20 cellular contexts compared by ENCODE assay signal in the genomic region with DNA sequence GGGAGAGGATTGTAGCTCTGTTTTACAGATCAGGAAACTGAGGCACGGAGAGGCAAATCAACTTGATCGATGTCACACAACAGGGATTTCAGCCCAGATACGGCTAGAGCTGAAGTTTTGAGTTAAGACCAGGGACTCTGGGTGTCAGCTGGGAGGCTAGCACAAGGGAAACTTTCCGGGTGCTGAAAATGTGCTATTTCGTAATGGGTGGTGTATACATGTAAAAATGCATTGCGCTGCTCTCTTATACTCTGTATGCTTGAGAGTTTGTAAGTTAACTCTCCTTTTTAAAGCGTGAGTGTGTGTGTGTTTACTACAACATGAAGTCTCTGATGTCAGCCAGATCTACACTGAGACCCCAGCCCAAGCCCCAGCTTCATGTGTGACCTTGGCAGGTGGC.
"Had no signal": no experiment of that assay in that cellular context is flagged by ENCODE, and none has a peak within 500 bp of the region (broad histone marks: within the 10 kb centered on the region; RNA-seq: fewer than 3 reads in every experiment).

No MANE protein-coding gene starts in this region.

- H3K27ac Mint-ChIP-seq: activated CD8-positive, alpha-beta T cell treated with anti-CD3 and anti-CD28 coated beads, Interleukin-2, amount 10 ng/mL, durations not matched to agents 7 days and 5 days; activated T-helper 1 cell treated with anti-CD3 and anti-CD28 coated beads, Interleukin-12 subunit alpha, Interleukin-12 subunit beta, Interleukin-2, Interleukin-4 antibody, amounts not matched to agents 30 ng/mL and 10 ng/mL and 1 ng/mL, durations not matched to agents 14 hours and 24 hours and 36 hours; stimulated activated naive CD8-positive, alpha-beta T cell treated with anti-CD3 and anti-CD28 coated beads, Interleukin-15, Interleukin-2, amounts not matched to agents 100 ng/mL and 50 ng/mL, for 24 hours had no signal

- H3K4me3 ChIP-seq: ascending aorta, colonic mucosa, lung, tibial artery had no signal

- H3K36me3 ChIP-seq: ascending aorta, colonic mucosa, tibial artery had no signal

- H3K9me3 ChIP-seq: colonic mucosa had no signal

- H3K79me2 ChIP-seq: parathyroid adenoma had no signal

- H3K4me3 Mint-ChIP-seq: activated CD8-positive, alpha-beta T cell treated with anti-CD3 and anti-CD28 coated beads, Interleukin-2, amount 10 ng/mL, durations not matched to agents 7 days and 5 days; activated T-helper 1 cell treated with anti-CD3 and anti-CD28 coated beads, Interleukin-12 subunit alpha, Interleukin-12 subunit beta, Interleukin-2, Interleukin-4 antibody, amounts not matched to agents 30 ng/mL and 10 ng/mL and 1 ng/mL, durations not matched to agents 14 hours and 24 hours and 36 hours; naive thymus-derived CD8-positive, alpha-beta T cell; stimulated activated naive CD8-positive, alpha-beta T cell treated with anti-CD3 and anti-CD28 coated beads, Interleukin-15, Interleukin-2, amounts not matched to agents 100 ng/mL and 50 ng/mL, for 24 hours had no signal

- H2AFZ ChIP-seq: parathyroid adenoma had no signal

- H3K9me3 Mint-ChIP-seq: activated T-helper 1 cell treated with anti-CD3 and anti-CD28 coated beads, Interleukin-12 subunit alpha, Interleukin-12 subunit beta, Interleukin-2, Interleukin-4 antibody, amounts not matched to agents 30 ng/mL and 10 ng/mL and 1 ng/mL, durations not matched to agents 14 hours and 24 hours and 36 hours had no signal

- H3K36me3 Mint-ChIP-seq: naive thymus-derived CD8-positive, alpha-beta T cell had no signal

- DNase-seq: activated CD4-positive, alpha-beta T cell treated with anti-CD3 and anti-CD28 coated beads for 1 hour; activated CD4-positive, alpha-beta T cell treated with anti-CD3 and anti-CD28 coated beads, Interleukin-2, amount 50 U/mL, for 1 hour; activated CD8-positive, alpha-beta T cell treated with anti-CD3 and anti-CD28 coated beads, Interleukin-2, amount 10 ng/mL, durations not matched to agents 7 days and 5 days; activated gamma-delta T cell; activated naive CD4-positive, alpha-beta T cell treated with anti-CD3 and anti-CD28 coated beads, Interleukin-2, amount 50 U/mL, for 16 hours; central memory CD4-positive, alpha-beta T cell; colonic mucosa; foreskin keratinocyte; naive thymus-derived CD8-positive, alpha-beta T cell; right cardiac atrium; stimulated activated CD4-positive, alpha-beta T cell treated with anti-CD3 and anti-CD28 coated beads, Interleukin-12 subunit alpha, Interleukin-12 subunit beta, amount 100 ng/mL, for 4 hours; stimulated activated CD4-positive, alpha-beta T cell treated with anti-CD3 and anti-CD28 coated beads, Interleukin-4, amount 100 ng/mL, for 4 hours; T-helper 9 cell; tibial artery had no signal

- H3K9ac ChIP-seq: parathyroid adenoma had no signal

- H3K27me3 ChIP-seq: ascending aorta, colonic mucosa had no signal

- H3K27ac ChIP-seq: ascending aorta, colonic mucosa, epithelial cell of prostate, foreskin keratinocyte, parathyroid adenoma, tibial artery had no signal

- H3K4me1 ChIP-seq: ascending aorta, colonic mucosa, parathyroid adenoma had no signal

- H3K4me1 Mint-ChIP-seq: naive thymus-derived CD8-positive, alpha-beta T cell had no signal
